8 cellular contexts compared by ENCODE assay signal in the genomic region with DNA sequence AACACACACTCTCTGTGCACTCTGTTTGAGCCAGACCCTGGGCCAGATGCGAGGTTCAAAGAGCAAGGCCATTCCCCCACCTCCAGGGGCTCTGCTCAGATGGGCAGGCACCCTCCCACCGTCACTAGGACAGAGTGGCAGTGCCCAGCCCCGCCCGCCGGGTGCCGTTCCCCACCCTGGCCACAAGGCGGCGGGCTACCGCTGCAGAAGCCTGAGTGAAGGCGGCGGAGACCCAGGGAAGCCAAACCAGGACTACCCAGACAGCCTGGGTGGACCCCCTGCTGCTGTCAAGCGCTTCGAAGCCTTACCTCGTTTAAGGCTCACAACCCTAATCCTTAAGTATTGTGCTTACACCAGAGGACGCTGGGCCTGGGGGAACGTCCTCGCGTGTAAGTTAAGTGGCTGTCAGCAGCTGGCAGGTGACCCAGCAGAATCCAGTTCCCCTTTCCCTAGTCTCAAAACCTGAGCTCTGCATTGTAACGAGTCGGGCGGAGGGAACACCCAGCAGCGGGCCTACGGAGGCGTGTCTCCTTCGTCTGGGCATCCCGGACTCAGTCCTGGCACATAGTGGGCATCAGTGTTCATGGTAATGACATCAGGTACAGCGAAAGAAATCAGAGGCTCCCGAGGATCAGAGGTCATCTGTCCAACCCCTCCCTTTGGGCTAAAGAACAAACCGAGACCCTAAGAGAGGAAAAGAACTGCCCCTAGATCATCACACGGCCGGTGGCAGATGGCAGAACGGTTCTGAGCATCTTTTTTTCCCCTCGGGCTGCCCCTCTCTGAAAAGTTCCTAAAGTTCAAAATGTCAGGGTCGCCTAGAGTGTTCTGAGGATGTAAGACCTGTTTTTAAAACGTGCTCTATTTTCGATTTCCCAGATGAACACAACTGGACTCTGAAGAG.
A peak's percentile ranks its signal among the peaks of the same experiment; 100 is the strongest.
DNase-seq lines count a peak whose midpoint lies in the region; ATAC-seq and TF ChIP-seq lines count a peak whose summit lies in the region.

No MANE protein-coding gene starts in this region.

- H3K4me3 ChIP-seq in GM12865 (ENCODE audit: low read depth, low read length) = peak overlapping the region; percentile 47

- peak; percentile 86 for DNase-seq in GM12865 (ENCODE audit: low read depth)
- peak; percentile 82 for DNase-seq in NCI-H345 (lab: John Stamatoyannopoulos, UW)
- peak; percentile 88 for DNase-seq in activated CD4-positive, CD25-positive, alpha-beta regulatory T cell treated with anti-CD3 and anti-CD28 coated beads, Interleukin-2, amount 50 U/mL, for 72 hours
- DNase-seq in central memory CD4-positive, alpha-beta T cell = peak; percentile 74
- peak; percentile 87 for DNase-seq in left kidney (ENCODE audit: low read depth, low spot score)
- DNase-seq in stimulated activated CD4-positive, alpha-beta T cell treated with anti-CD3 and anti-CD28 coated beads, Interleukin-4, amount 100 ng/mL, for 24 hours = peak; percentile 81

- peak; percentile 98 for TF ChIP-seq CTCF in GM12865 (IDR thresholded peaks at IDR 0.05; ENCODE audit: insufficient read depth, low read depth, low read length, missing control alignments)

- ATAC-seq in HG03045 (IDR thresholded peaks at IDR 0.05; ENCODE audit: unreplicated experiment) = peak; percentile 35
- no peak for ATAC-seq in HG03139 (IDR thresholded peaks at IDR 0.05; ENCODE audit: unreplicated experiment)
